ENCODE assay signal across 10 cellular contexts in the genomic region with DNA sequence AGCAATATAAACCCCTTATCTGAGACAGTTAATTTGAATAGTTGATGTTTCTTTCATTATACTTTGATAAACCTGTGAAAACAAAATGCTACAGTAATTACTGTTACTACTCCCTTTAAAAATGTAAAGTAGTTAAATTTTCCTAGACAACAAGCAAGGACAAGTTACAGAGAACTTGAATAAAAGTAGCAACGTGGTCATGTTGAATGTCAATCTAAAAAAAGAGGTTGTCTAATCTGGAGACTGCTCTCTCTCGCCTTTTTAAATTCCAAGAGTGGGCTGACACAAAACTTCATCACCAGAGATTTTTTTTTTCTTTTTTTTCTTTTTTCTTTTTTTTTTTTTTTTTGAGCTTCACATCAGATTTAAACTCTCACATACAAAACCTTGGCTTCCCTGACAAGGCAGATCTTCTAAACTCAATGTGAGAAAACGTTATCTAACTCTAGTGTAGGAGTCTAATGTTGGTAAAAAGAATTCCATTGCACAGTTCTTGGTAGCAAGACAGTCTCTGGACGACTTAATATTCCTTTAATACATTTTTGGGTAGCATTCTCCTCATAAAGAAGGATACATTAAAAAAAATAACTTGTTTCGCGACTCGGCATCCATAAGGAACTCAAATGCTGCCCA. TPM values are rescaled to one million over a fixed set of nuclear protein-coding genes. Genes with fewer than 3 reads are reported as not detected.
DNase-seq lines count a peak whose midpoint lies in the region; ATAC-seq and TF ChIP-seq lines count a peak whose summit lies in the region.
"Had no signal": no experiment of that assay in that cellular context is flagged by ENCODE, and none has a peak within 500 bp of the region (broad histone marks: within the 10 kb centered on the region; RNA-seq: fewer than 3 reads in every experiment).

No MANE protein-coding gene starts in this region.

- H3K4me1 ChIP-seq in lung (ENCODE audit: control insufficient read depth in 2 of 2, insufficient read depth in 2 of 2, low read length in 2 of 2) (peaks cover 0 to 4% of the 10 kb centered on the region in 2 donors), thoracic aorta (ENCODE audit: control insufficient read depth in 1 of 2, low read depth in 2 of 2) (peaks cover 23 to 41% of the 10 kb centered on the region in 2 donors)

- peak overlapping the region; percentile 42 for H3K27ac Mint-ChIP-seq in activated T-cell treated with anti-CD3 and anti-CD28 coated beads, Interleukin-2, amount 50 U/mL, for 72 hours

- no peak for DNase-seq in activated T-cell treated with anti-CD3 and anti-CD28 coated beads, Interleukin-2, amount 50 U/mL, for 72 hours
- DNase-seq in activated T-cell treated with anti-CD3 and anti-CD28 coated beads, Interleukin-2, amount 50 U/mL, for 1 hour = no peak
- DNase-seq in amniotic epithelial cell (ENCODE audit: low read depth) (peak; percentile 53), lung (ENCODE audit: low spot score) (no peak), thoracic aorta (ENCODE audit: low spot score) (no peak), GM10266 (ENCODE audit: extremely low spot score) (no peak), DMS53 (lab: John Stamatoyannopoulos, UW) (no peak)
- DNase-seq: NCI-H2107 had no signal

- H3K36me3 ChIP-seq in lung (ENCODE audit: control insufficient read depth in 2 of 2, insufficient read depth in 2 of 2, low read length in 2 of 2) (peaks cover 0 to 4% of the 10 kb centered on the region in 2 donors), thoracic aorta (no peaks in the 10 kb centered on the region)
- H3K36me3 ChIP-seq: BLaER1 treated with 17β-estradiol and CSF1 and Interleukin-3, amounts not matched to agents 10 nM and 100 nM had no signal

- H3K9me3 ChIP-seq in lung (ENCODE audit: control insufficient read depth in 2 of 2, insufficient read depth in 1 of 2, low read length in 1 of 2) = no peaks in the 10 kb centered on the region
- no peaks in the 10 kb centered on the region for H3K9me3 ChIP-seq in thoracic aorta
- H3K9me3 ChIP-seq: BLaER1 treated with 17β-estradiol and CSF1 and Interleukin-3, amounts not matched to agents 10 nM and 100 nM had no signal

- H3K27me3 ChIP-seq in lung (ENCODE audit: control insufficient read depth, insufficient read depth) (no peaks in the 10 kb centered on the region), thoracic aorta (replicated peaks; ENCODE audit: insufficient read depth) (no peaks in the 10 kb centered on the region)

- peaks cover 51% of the 10 kb centered on the region for H3K4me1 Mint-ChIP-seq in activated T-cell treated with anti-CD3 and anti-CD28 coated beads, Interleukin-2, amount 50 U/mL, for 72 hours (ENCODE audit: low read depth)

- H3K27ac ChIP-seq in lung (ENCODE audit: low read depth in 1 of 2, low read length in 1 of 2) (peak overlapping the region; percentile 41 to 80), thoracic aorta (peak overlapping the region; percentile 97)
- H3K27ac ChIP-seq: BLaER1 treated with 17β-estradiol and CSF1 and Interleukin-3, amounts not matched to agents 10 nM and 100 nM had no signal

- H3K36me3 Mint-ChIP-seq in activated T-cell treated with anti-CD3 and anti-CD28 coated beads, Interleukin-2, amount 50 U/mL, for 72 hours (ENCODE audit: insufficient read depth in 2 of 2) = peaks cover 8 to 11% of the 10 kb centered on the region in 2 donors

- peak overlapping the region; percentile 87 to 94 for H3K4me3 Mint-ChIP-seq in activated T-cell treated with anti-CD3 and anti-CD28 coated beads, Interleukin-2, amount 50 U/mL, for 72 hours

- no peaks in the 10 kb centered on the region for H3K9me3 Mint-ChIP-seq in activated T-cell treated with anti-CD3 and anti-CD28 coated beads, Interleukin-2, amount 50 U/mL, for 72 hours

- 19 to 28% methylated on average over 7 of the region's 7 CpGs for WGBS in lung, 2 donors

- TF ChIP-seq CTCF in lung (IDR thresholded peaks at IDR 0.05; ENCODE audit: control extremely low read depth, extremely low read depth) (no peak), thoracic aorta (IDR thresholded peaks at IDR 0.05) (no peak), GM10266 (IDR thresholded peaks at IDR 0.05; ENCODE audit: control insufficient read depth, insufficient read depth, low read depth, missing control alignments) (no peak)

- no peak for ATAC-seq in activated T-cell treated with anti-CD3 and anti-CD28 coated beads, Interleukin-2, amount 50 U/mL, for 72 hours (replicated peaks in 1 of 2)
- ATAC-seq in lung (ENCODE audit: insufficient read depth, low FRiP score) (no peak), thoracic aorta (ENCODE audit: insufficient number of reproducible peaks, low FRiP score, low read depth) (no peak), GM19023 (IDR thresholded peaks at IDR 0.05; ENCODE audit: unreplicated experiment) (no peak)

- H3K27me3 Mint-ChIP-seq in activated T-cell treated with anti-CD3 and anti-CD28 coated beads, Interleukin-2, amount 50 U/mL, for 72 hours (ENCODE audit: low read depth) = no peaks in the 10 kb centered on the region

- H3K4me3 ChIP-seq in lung (no peak overlapping the region), thoracic aorta (peak overlapping the region; percentile 98)
- H3K4me3 ChIP-seq: BLaER1 treated with 17β-estradiol and CSF1 and Interleukin-3, amounts not matched to agents 10 nM and 100 nM had no signal

RNA-seq across cellular contexts. Expression of gene FOXP1, which starts 4.1 kb away (rescaled TPM):
- total RNA-seq in activated T-cell treated with anti-CD3 and anti-CD28 coated beads, Interleukin-2, amount 50 U/mL, for 72 hours = 100 to 1,000 TPM; 124 to 156 TPM
- total RNA-seq in lung (100 to 1,000 TPM; 121 to 287 TPM), thoracic aorta (100 to 1,000 TPM; 176 to 255 TPM)
- polyA plus RNA-seq in lung = 10 to 100 TPM; 13.8 to 26.5 TPM
